ENCODE assay signal across 11 cellular contexts in genomic region chr11:96157517-96157873, GRCh38.
DNase-seq lines count a peak whose midpoint lies in the region; ATAC-seq and TF ChIP-seq lines count a peak whose summit lies in the region.
"Had no signal": no experiment of that assay in that cellular context is flagged by ENCODE, and none has a peak within 500 bp of the region (broad histone marks: within the 10 kb centered on the region; RNA-seq: fewer than 3 reads in every experiment).

No MANE protein-coding gene starts in this region.

- no peak overlapping the region for H2AK5ac ChIP-seq in trophoblast cell (ENCODE audit: low read length)

- no peaks in the 10 kb centered on the region for H3K36me3 ChIP-seq in PC-3 (ENCODE audit: low read depth, low read length)
- peaks cover 0 to 5% of the 10 kb centered on the region in 2 experiments for H3K36me3 ChIP-seq in trophoblast cell (ENCODE audit: control insufficient read depth in 1 of 2, insufficient read depth in 2 of 2, low read length in 2 of 2)
- H3K36me3 ChIP-seq: SJCRH30 had no signal

- H3K4me3 ChIP-seq in AG04450 (ENCODE audit: low read depth, low read length) (no peak overlapping the region), PC-3 (ENCODE audit: low read length) (no peak overlapping the region), trophoblast cell (ENCODE audit: low read depth, low read length) (no peak overlapping the region)
- H3K4me3 ChIP-seq: SJCRH30 had no signal

- peaks cover 47% of the 10 kb centered on the region for H3K4me1 ChIP-seq in PC-3 (ENCODE audit: insufficient read depth, low read length)
- peaks cover 18 to 20% of the 10 kb centered on the region in 2 experiments for H3K4me1 ChIP-seq in trophoblast cell (ENCODE audit: control insufficient read depth in 1 of 2, insufficient read depth in 2 of 2, low read length in 2 of 2)

- no peak overlapping the region for H3K18ac ChIP-seq in trophoblast cell (ENCODE audit: low read length)

- in situ Hi-C loops in KBM-7 (cut with MboI; ENCODE audit: low pct_unique_long_range_greater_than_20kb, low sequenced_read_pairs) (no loop called here), ACHN (cut with HindIII; ENCODE audit: low pct_ligation_motif_present, low pct_unique_long_range_greater_than_20kb, low sequenced_read_pairs) (no loop called here)

- H3K79me1 ChIP-seq in trophoblast cell (ENCODE audit: low read length): peaks cover 27% of the 10 kb centered on the region

- H3K9me3 Mint-ChIP-seq in dendritic cell treated with granulocyte-macrophage colony-stimulating factor and Interleukin-4, amounts not matched to agents 40 ng/mL and 50 ng/mL, for 4 days: no peaks in the 10 kb centered on the region

- intact Hi-C loops in PC-3 (cut with micrococcal nuclease): no loop called here
- intact Hi-C loops in dendritic cell treated with granulocyte-macrophage colony-stimulating factor and Interleukin-4, amounts not matched to agents 40 ng/mL and 50 ng/mL, for 4 days (cut with micrococcal nuclease): no loop called here
- intact Hi-C loops in posterior cingulate gyrus (cut with DNase I): no loop called here

- no peaks in the 10 kb centered on the region for H3F3A ChIP-seq in PC-3 (ENCODE audit: low read length, unreplicated experiment)

- no peak for DNase-seq in AG04450 (ENCODE audit: low read depth, low spot score)
- DNase-seq in PC-3: no peak
- no peak for DNase-seq in trophoblast cell
- DNase-seq in KBM-7: no peak
- DNase-seq in ACHN: no peak
- DNase-seq in posterior cingulate gyrus: no peak
- no peak for DNase-seq in SW 1271 (lab: John Stamatoyannopoulos, UW)
- DNase-seq: cortex of kidney, occipital lobe had no signal

- no peak overlapping the region for H2BK120ac ChIP-seq in trophoblast cell (ENCODE audit: insufficient read depth, low read length, poor library complexity)

- H3K27me3 Mint-ChIP-seq in dendritic cell treated with granulocyte-macrophage colony-stimulating factor and Interleukin-4, amounts not matched to agents 40 ng/mL and 50 ng/mL, for 4 days: no peaks in the 10 kb centered on the region

- no peak overlapping the region for H3K4ac ChIP-seq in trophoblast cell (ENCODE audit: low read depth, low read length)

- H3K79me2 ChIP-seq in PC-3 (ENCODE audit: low read length) (0 out of 2 replicates have a peak, but pooled peaks cover 3% of the 10 kb centered on the region), trophoblast cell (ENCODE audit: control insufficient read depth, insufficient read depth, low read length, poor library complexity) (peaks cover 15% of the 10 kb centered on the region)

- H4K12ac ChIP-seq in trophoblast cell (ENCODE audit: low read depth, low read length): no peak overlapping the region

- H2BK5ac ChIP-seq in trophoblast cell (ENCODE audit: low read depth, low read length, poor library complexity): no peak overlapping the region

- H3K27me3 ChIP-seq in AG04450 (ENCODE audit: control insufficient read depth, insufficient read depth, low read length): no peaks in the 10 kb centered on the region
- no peaks in the 10 kb centered on the region for H3K27me3 ChIP-seq in PC-3 (ENCODE audit: low read length)
- no peaks in the 10 kb centered on the region for H3K27me3 ChIP-seq in trophoblast cell (ENCODE audit: insufficient read depth, low read length)
- H3K27me3 ChIP-seq: SJCRH30 had no signal

- peaks cover 31% of the 10 kb centered on the region for H3K4me1 Mint-ChIP-seq in dendritic cell treated with granulocyte-macrophage colony-stimulating factor and Interleukin-4, amounts not matched to agents 40 ng/mL and 50 ng/mL, for 4 days (ENCODE audit: low read depth)

- H2BK12ac ChIP-seq in trophoblast cell (ENCODE audit: low read length): no peak overlapping the region

- H4K20me1 ChIP-seq in PC-3 (ENCODE audit: low read length): no peaks in the 10 kb centered on the region

- H4K8ac ChIP-seq in trophoblast cell (ENCODE audit: low read depth, low read length): no peak overlapping the region

- no peak for TF ChIP-seq CTCF in AG04450 (IDR thresholded peaks at IDR 0.05; ENCODE audit: low read depth, low read length)
- no peak for TF ChIP-seq CTCF in PC-3 (conservative IDR thresholded peaks at IDR 0.05; ENCODE audit: low read depth, low read length)

- H3K27ac ChIP-seq in AG04450 (ENCODE audit: low read depth, low read length) (peak overlapping the region; percentile 86), PC-3 (ENCODE audit: low read length) (peak overlapping the region; percentile 80), trophoblast cell (ENCODE audit: low read depth, low read length) (peak overlapping the region; percentile 46)
- H3K27ac ChIP-seq: SJCRH30 had no signal

- H3K14ac ChIP-seq in trophoblast cell (ENCODE audit: low read length): no peak overlapping the region

- no peaks in the 10 kb centered on the region for H3K36me3 Mint-ChIP-seq in dendritic cell treated with granulocyte-macrophage colony-stimulating factor and Interleukin-4, amounts not matched to agents 40 ng/mL and 50 ng/mL, for 4 days (ENCODE audit: low read depth)

- no TSS peak for BruUV-seq in PC-3 (replicated peaks; lab: Mats Ljungman, UMichigan)

- H2AFZ ChIP-seq in PC-3 (ENCODE audit: low read length): no peak overlapping the region
- H2AFZ ChIP-seq in trophoblast cell (ENCODE audit: insufficient read depth, low read length, poor library complexity): no peak overlapping the region

- H3K4me3 Mint-ChIP-seq in dendritic cell treated with granulocyte-macrophage colony-stimulating factor and Interleukin-4, amounts not matched to agents 40 ng/mL and 50 ng/mL, for 4 days: no peak overlapping the region

- CTCF ChIA-PET in AG04450 (lab: Charles Lee) (interaction anchor here (0.6 kb wide), 1 partner anchor 128 kb away, joined by 6 read pairs; no protein-coding TSS in a partner anchor), PC-3 (lab: Charles Lee) (no interaction called here)

- no peak overlapping the region for H3K23ac ChIP-seq in trophoblast cell (ENCODE audit: low read length)

- no peak overlapping the region for H4K91ac ChIP-seq in trophoblast cell (ENCODE audit: low read depth, low read length)

- H3K9me3 ChIP-seq in AG04450 (ENCODE audit: control insufficient read depth, insufficient read depth, low read length): no peaks in the 10 kb centered on the region
- no peaks in the 10 kb centered on the region for H3K9me3 ChIP-seq in PC-3 (ENCODE audit: low read length)
- no peaks in the 10 kb centered on the region for H3K9me3 ChIP-seq in trophoblast cell (ENCODE audit: insufficient read depth, low read depth, low read length)
- H3K9me3 ChIP-seq: SJCRH30 had no signal

- H3K9ac ChIP-seq in PC-3 (ENCODE audit: low read length) (no peak overlapping the region; the same call in 1 of the 2 replicates), trophoblast cell (ENCODE audit: low read length) (no peak overlapping the region)

- peak overlapping the region; percentile 75 for H3K27ac Mint-ChIP-seq in dendritic cell treated with granulocyte-macrophage colony-stimulating factor and Interleukin-4, amounts not matched to agents 40 ng/mL and 50 ng/mL, for 4 days

- POLR2A ChIA-PET in AG04450 (lab: Yijun Ruan, JAX) (no interaction called here), PC-3 (lab: Charles Lee; ENCODE audit: unreplicated experiment) (no interaction called here)

- no peak for ATAC-seq in PC-3

- H3K4me2 ChIP-seq in PC-3 (ENCODE audit: low read length) (no peak overlapping the region), trophoblast cell (ENCODE audit: low read length) (no peak overlapping the region)

- no peaks in the 10 kb centered on the region for H3K9me2 ChIP-seq in PC-3 (replicated peaks; ENCODE audit: low read length)
